Comparison of ENCODE assay signal across 8 cellular contexts in the genomic region with DNA sequence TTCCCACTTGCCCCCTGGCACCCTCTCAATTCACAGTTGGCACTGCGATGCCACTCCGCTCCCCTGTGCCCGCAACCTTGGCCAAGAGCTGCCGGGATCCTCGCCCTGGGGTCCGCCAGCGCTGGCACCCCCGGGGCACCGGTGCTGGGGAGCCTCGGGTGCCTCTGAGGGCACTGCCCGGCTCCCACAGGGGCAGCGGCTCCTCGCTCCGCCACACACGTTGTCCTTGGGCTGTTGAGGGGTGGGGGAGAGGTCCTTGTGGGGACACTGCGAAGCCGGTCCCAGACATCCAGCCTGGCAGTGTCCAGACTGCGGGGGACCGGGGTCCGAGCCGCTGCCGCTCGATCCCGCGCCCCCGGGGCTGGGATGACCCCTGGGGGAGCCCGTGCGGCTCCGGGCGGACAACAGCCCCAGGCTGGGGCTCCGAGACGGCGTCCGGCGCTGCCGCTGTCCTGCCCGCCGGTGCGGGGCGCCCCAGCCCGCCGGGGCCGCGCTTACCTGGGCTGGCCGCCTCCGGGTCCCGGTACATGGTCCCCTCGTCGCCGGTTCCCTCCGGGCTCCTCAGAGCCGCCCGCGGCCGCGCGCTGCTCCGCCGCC. TPM values are rescaled to one million over a fixed set of nuclear protein-coding genes. Genes with fewer than 3 reads are reported as not detected.
DNase-seq lines count a peak whose midpoint lies in the region; ATAC-seq and TF ChIP-seq lines count a peak whose summit lies in the region.

No MANE protein-coding gene starts in this region.

- H3K9me3 ChIP-seq in IMR-90 (ENCODE audit: control insufficient read depth, insufficient read depth, low read length) (no peaks in the 10 kb centered on the region), esophagus muscularis mucosa (no peaks in the 10 kb centered on the region)

- H3K4me2 ChIP-seq in IMR-90 (ENCODE audit: low read depth, low read length) = no peak overlapping the region

- H3K27me3 ChIP-seq in IMR-90 (ENCODE audit: control insufficient read depth, insufficient read depth, low read length) (peaks cover 56% of the 10 kb centered on the region), esophagus muscularis mucosa (peaks cover 5 to 38% (median 14%) of the 10 kb centered on the region in 4 donors), rectal smooth muscle tissue (ENCODE audit: control insufficient read depth, insufficient read depth, low read length) (peaks cover 12% of the 10 kb centered on the region)

- H3K27ac ChIP-seq in IMR-90 (ENCODE audit: insufficient read depth, low read length) = no peak overlapping the region
- no peak overlapping the region for H3K27ac ChIP-seq in esophagus muscularis mucosa (replicated peaks in 1 of 4)
- H3K27ac ChIP-seq in rectal smooth muscle tissue (ENCODE audit: low read depth, low read length) = no peak overlapping the region

- H2BK120ac ChIP-seq in IMR-90 (ENCODE audit: low read depth, low read length) = no peak overlapping the region

- no peak overlapping the region for H2AK9ac ChIP-seq in IMR-90 (replicated peaks; ENCODE audit: low read depth, low read length, poor library complexity)

- no peak for TF ChIP-seq RAD21 in IMR-90 (IDR thresholded peaks at IDR 0.05; ENCODE audit: low read length)

- 0% methylated on average over 32 of the region's 59 CpGs; no CpG with 5 or more reads in 1 of the 2 experiments for WGBS in IMR-90 (ENCODE audit: extremely low coverage in 2 of 2, insufficient read length in 1 of 2), 2 experiments
- 0% methylated on average over 1 of the region's 59 CpGs for WGBS in esophagus muscularis mucosa

- TF ChIP-seq CTCF in IMR-90 (conservative IDR thresholded peaks at IDR 0.05; ENCODE audit: low read depth, low read length) (no peak), esophagus muscularis mucosa (IDR thresholded peaks at IDR 0.05) (no peak)

- H4K91ac ChIP-seq in IMR-90 (ENCODE audit: insufficient read depth, low read depth, low read length) = no peak overlapping the region

- H3K36me3 ChIP-seq in IMR-90 (ENCODE audit: control insufficient read depth, insufficient read depth, low read length) (no peaks in the 10 kb centered on the region), esophagus muscularis mucosa (no peaks in the 10 kb centered on the region), rectal smooth muscle tissue (ENCODE audit: control insufficient read depth, insufficient read depth, low read length) (no peaks in the 10 kb centered on the region)

- intact Hi-C loops in IMR-90 (cut with micrococcal nuclease) (loop anchor here (2.0 to 10.0 kb wide), 3 partner anchors 58 to 154 kb away; no protein-coding TSS in a partner anchor), esophagus muscularis mucosa (cut with DNase I) (loop anchor here (10.0 kb wide), 1 partner anchor 154 kb away; no protein-coding TSS in a partner anchor)

- no peaks in the 10 kb centered on the region for H3K79me1 ChIP-seq in IMR-90 (ENCODE audit: low read depth in 1 of 2, low read length in 2 of 2)

- no peak for TF ChIP-seq POLR2A in IMR-90 (IDR thresholded peaks at IDR 0.05; ENCODE audit: low read depth, low read length)
- no peak for TF ChIP-seq POLR2A in esophagus muscularis mucosa (IDR thresholded peaks at IDR 0.05; ENCODE audit: low read depth)

- no peak for DNase-seq in IMR-90
- no peak for DNase-seq in esophagus muscularis mucosa (ENCODE audit: extremely low spot score)
- no peak for DNase-seq in DMS153 (lab: John Stamatoyannopoulos, UW)
- no peak for DNase-seq in activated gamma-delta T cell treated with Interleukin-2 at 50 U/mL for 16 hours
- DNase-seq in MV-4-11 (lab: John Stamatoyannopoulos, UW) = no peak

- H3K4me3 ChIP-seq in IMR-90 (ENCODE audit: insufficient read depth, low read depth, low read length) (no peak overlapping the region), esophagus muscularis mucosa (peak overlapping the region; percentile 59 to 77 (median 60)), rectal smooth muscle tissue (ENCODE audit: low read length) (peak overlapping the region; percentile 43)

- no peak for TF ChIP-seq EP300 in esophagus muscularis mucosa (IDR thresholded peaks at IDR 0.05)

- no peak overlapping the region for H3K23ac ChIP-seq in IMR-90 (ENCODE audit: low read depth, low read length)

- dilution Hi-C loops in IMR-90 (cut with HindIII; ENCODE audit: low sequenced_read_pairs, unreplicated experiment) = no loop called here

- no TSS peak for BruUV-seq in IMR-90 (replicated peaks; lab: Mats Ljungman, UMichigan)

- POLR2A ChIA-PET in IMR-90 (lab: Charles Lee; ENCODE audit: unreplicated experiment) = no interaction called here

- H3K9ac ChIP-seq in IMR-90 (ENCODE audit: low read depth, low read length) (no peak overlapping the region), rectal smooth muscle tissue (ENCODE audit: low read length) (no peak overlapping the region)

- no peak overlapping the region for H2BK15ac ChIP-seq in IMR-90 (ENCODE audit: low read depth, low read length)

- no peak overlapping the region for H2BK20ac ChIP-seq in IMR-90 (ENCODE audit: low read depth, low read length)

- no peak overlapping the region for H2AK5ac ChIP-seq in IMR-90 (ENCODE audit: low read depth, low read length)

- peak; percentile 5 for ATAC-seq in GM19035 (IDR thresholded peaks at IDR 0.05; ENCODE audit: unreplicated experiment)
- peak; percentile 3; the same call in 1 of the 2 replicates for ATAC-seq in IMR-90 (ENCODE audit: low read depth)
- no peak for ATAC-seq in HG02884 (IDR thresholded peaks at IDR 0.05; ENCODE audit: unreplicated experiment)

- CTCF ChIA-PET in IMR-90 (lab: Yijun Ruan, JAX) = no interaction called here

- H2AFZ ChIP-seq in IMR-90 (replicated peaks; ENCODE audit: low read length, poor library complexity) = peak overlapping the region; percentile 35

- H2BK5ac ChIP-seq in IMR-90 (ENCODE audit: low read depth, low read length, poor library complexity, severe bottlenecking) = no peak overlapping the region

- no peaks in the 10 kb centered on the region for H3K4me1 ChIP-seq in IMR-90 (ENCODE audit: control insufficient read depth, insufficient read depth, low read length)
- H3K4me1 ChIP-seq in esophagus muscularis mucosa = peaks cover 15 to 20% (median 16%) of the 10 kb centered on the region in 4 donors
- H3K4me1 ChIP-seq in rectal smooth muscle tissue (ENCODE audit: control insufficient read depth, insufficient read depth, low read length) = no peaks in the 10 kb centered on the region

- 0 out of 2 replicates have a peak, but pooled peaks cover 5% of the 10 kb centered on the region for H3K9me1 ChIP-seq in IMR-90 (ENCODE audit: insufficient read depth, low read length)

- no peak overlapping the region for H3K56ac ChIP-seq in IMR-90 (ENCODE audit: extremely low read depth, insufficient read depth, low read length)

- no peak overlapping the region for H3K14ac ChIP-seq in IMR-90 (replicated peaks; ENCODE audit: low read depth, low read length)

- H4K5ac ChIP-seq in IMR-90 (ENCODE audit: low read depth, low read length) = no peak overlapping the region

- in situ Hi-C loops in IMR-90 (cut with MboI; ENCODE audit: low sequenced_read_pairs) = no loop called here

- H3K4ac ChIP-seq in IMR-90 (ENCODE audit: low read depth, low read length) = no peak overlapping the region

- no peak overlapping the region for H4K8ac ChIP-seq in IMR-90 (ENCODE audit: low read depth in 2 of 2, low read length in 2 of 2)

- no peaks in the 10 kb centered on the region for H4K20me1 ChIP-seq in IMR-90 (ENCODE audit: insufficient read depth, low read length)

- H3K18ac ChIP-seq in IMR-90 (ENCODE audit: low read depth, low read length) = no peak overlapping the region

TF ChIP-seq in IMR-90, 13 proteins besides CTCF, POLR2A, EP300 and RAD21:
- TF ChIP-seq MAFK (IDR thresholded peaks at IDR 0.05; ENCODE audit: low read depth, low read length) (no peak), CEBPB (IDR thresholded peaks at IDR 0.05; ENCODE audit: low read depth, low read length) (no peak), MXI1 (IDR thresholded peaks at IDR 0.05; ENCODE audit: borderline replicate concordance, low read depth, low read length) (no peak)

RNA-seq across cellular contexts. Expression of gene SYT7, which starts 0.5 kb away (rescaled TPM):
- total RNA-seq in IMR-90 (2012; rRNA removed) (under 0.01 TPM in 1 of 2 replicates, not detected in the other), esophagus muscularis mucosa (1 to 10 TPM; 1.3 to 4.2 (median 1.8) TPM)
- 0.19 and 0.26 TPM in 2 replicates for polyA plus RNA-seq in IMR-90 (2012; rRNA removed)
- polyA plus RNA-seq in IMR-90 (2012; cell fraction: cytosol; rRNA removed) = 0.10 and 0.29 TPM in 2 replicates
- 0.53 and 0.90 TPM in 2 replicates for polyA plus RNA-seq in IMR-90 (2012; cell fraction: nucleus; rRNA removed; ENCODE audit: low replicate concordance)
